Comparison of ENCODE assay signal across 2 cellular contexts in the genomic region with DNA sequence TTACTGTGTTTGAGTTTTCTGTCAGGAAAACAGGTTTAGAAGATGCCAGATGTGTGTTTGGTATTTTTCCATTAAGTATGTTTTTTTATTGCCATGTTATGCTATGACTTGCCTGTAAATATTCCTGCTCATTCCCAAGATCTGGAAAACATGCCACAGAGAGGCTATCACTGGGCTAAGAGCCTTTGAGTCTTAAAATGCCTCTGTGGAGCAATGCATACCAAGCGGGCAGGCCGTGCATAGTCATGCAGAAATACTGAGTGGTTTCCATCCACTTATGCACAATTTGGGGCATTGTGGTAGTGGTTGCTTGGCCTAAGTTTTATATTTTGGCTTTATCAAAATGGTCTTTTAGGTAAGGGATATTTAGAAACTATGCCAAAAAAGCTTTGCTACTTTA.
TF ChIP-seq lines count a peak whose summit lies in the region.

No MANE protein-coding gene starts in this region.

TF ChIP-seq in GM23338, 12 proteins besides CTCF, POLR2A, EP300 and RAD21:
- no peak for TF ChIP-seq CREB1 (CRISPR knock-in tag; IDR thresholded peaks at IDR 0.05; ENCODE audit: low read depth)
- no peak for TF ChIP-seq EZH2phosphoT487 (IDR thresholded peaks at IDR 0.05; ENCODE audit: unreplicated experiment)
- TF ChIP-seq NANOG (IDR thresholded peaks at IDR 0.05; ENCODE audit: borderline replicate concordance) = no peak
- TF ChIP-seq, protein P1, sequence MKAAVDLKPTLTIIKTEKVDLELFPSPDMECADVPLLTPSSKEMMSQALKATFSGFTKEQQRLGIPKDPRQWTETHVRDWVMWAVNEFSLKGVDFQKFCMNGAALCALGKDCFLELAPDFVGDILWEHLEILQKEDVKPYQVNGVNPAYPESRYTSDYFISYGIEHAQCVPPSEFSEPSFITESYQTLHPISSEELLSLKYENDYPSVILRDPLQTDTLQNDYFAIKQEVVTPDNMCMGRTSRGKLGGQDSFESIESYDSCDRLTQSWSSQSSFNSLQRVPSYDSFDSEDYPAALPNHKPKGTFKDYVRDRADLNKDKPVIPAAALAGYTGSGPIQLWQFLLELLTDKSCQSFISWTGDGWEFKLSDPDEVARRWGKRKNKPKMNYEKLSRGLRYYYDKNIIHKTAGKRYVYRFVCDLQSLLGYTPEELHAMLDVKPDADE (IDR thresholded peaks at IDR 0.05) = no peak
- no peak for TF ChIP-seq EZH2 (IDR thresholded peaks at IDR 0.05; ENCODE audit: low read depth, unreplicated experiment)
- no peak for TF ChIP-seq ZNF331 (CRISPR knock-in tag; IDR thresholded peaks at IDR 0.05; ENCODE audit: low read depth)
- no peak for TF ChIP-seq POLR2AphosphoS5 (IDR thresholded peaks at IDR 0.05; ENCODE audit: low read depth)
- TF ChIP-seq, protein P2, sequence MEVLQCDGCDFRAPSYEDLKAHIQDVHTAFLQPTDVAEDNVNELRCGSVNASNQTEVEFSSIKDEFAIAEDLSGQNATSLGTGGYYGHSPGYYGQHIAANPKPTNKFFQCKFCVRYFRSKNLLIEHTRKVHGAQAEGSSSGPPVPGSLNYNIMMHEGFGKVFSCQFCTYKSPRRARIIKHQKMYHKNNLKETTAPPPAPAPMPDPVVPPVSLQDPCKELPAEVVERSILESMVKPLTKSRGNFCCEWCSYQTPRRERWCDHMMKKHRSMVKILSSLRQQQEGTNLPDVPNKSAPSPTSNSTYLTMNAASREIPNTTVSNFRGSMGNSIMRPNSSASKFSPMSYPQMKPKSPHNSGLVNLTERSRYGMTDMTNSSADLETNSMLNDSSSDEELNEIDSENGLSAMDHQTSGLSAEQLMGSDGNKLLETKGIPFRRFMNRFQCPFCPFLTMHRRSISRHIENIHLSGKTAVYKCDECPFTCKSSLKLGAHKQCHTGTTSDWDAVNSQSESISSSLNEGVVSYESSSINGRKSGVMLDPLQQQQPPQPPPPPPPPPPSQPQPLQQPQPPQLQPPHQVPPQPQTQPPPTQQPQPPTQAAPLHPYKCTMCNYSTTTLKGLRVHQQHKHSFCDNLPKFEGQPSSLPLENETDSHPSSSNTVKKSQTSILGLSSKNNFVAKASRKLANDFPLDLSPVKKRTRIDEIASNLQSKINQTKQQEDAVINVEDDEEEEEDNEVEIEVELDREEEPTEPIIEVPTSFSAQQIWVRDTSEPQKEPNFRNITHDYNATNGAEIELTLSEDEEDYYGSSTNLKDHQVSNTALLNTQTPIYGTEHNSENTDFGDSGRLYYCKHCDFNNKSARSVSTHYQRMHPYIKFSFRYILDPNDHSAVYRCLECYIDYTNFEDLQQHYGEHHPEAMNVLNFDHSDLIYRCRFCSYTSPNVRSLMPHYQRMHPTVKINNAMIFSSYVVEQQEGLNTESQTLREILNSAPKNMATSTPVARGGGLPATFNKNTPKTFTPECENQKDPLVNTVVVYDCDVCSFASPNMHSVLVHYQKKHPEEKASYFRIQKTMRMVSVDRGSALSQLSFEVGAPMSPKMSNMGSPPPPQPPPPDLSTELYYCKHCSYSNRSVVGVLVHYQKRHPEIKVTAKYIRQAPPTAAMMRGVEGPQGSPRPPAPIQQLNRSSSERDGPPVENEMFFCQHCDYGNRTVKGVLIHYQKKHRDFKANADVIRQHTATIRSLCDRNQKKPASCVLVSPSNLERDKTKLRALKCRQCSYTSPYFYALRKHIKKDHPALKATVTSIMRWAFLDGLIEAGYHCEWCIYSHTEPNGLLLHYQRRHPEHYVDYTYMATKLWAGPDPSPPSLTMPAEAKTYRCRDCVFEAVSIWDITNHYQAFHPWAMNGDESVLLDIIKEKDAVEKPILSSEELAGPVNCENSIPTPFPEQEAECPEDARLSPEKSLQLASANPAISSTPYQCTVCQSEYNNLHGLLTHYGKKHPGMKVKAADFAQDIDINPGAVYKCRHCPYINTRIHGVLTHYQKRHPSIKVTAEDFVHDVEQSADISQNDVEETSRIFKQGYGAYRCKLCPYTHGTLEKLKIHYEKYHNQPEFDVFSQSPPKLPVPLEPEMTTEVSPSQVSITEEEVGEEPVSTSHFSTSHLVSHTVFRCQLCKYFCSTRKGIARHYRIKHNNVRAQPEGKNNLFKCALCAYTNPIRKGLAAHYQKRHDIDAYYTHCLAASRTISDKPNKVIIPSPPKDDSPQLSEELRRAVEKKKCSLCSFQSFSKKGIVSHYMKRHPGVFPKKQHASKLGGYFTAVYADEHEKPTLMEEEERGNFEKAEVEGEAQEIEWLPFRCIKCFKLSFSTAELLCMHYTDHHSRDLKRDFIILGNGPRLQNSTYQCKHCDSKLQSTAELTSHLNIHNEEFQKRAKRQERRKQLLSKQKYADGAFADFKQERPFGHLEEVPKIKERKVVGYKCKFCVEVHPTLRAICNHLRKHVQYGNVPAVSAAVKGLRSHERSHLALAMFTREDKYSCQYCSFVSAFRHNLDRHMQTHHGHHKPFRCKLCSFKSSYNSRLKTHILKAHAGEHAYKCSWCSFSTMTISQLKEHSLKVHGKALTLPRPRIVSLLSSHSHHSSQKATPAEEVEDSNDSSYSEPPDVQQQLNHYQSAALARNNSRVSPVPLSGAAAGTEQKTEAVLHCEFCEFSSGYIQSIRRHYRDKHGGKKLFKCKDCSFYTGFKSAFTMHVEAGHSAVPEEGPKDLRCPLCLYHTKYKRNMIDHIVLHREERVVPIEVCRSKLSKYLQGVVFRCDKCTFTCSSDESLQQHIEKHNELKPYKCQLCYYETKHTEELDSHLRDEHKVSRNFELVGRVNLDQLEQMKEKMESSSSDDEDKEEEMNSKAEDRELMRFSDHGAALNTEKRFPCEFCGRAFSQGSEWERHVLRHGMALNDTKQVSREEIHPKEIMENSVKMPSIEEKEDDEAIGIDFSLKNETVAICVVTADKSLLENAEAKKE (CRISPR knock-in tag; IDR thresholded peaks at IDR 0.05) = no peak

TF ChIP-seq in H1, 55 proteins besides CTCF, POLR2A, EP300 and RAD21:
- TF ChIP-seq HDAC6 (IDR thresholded peaks at IDR 0.05; ENCODE audit: low read depth, low read length) (no peak), KDM5A (IDR thresholded peaks at IDR 0.05; ENCODE audit: low read length) (no peak), POU5F1 (IDR thresholded peaks at IDR 0.05; ENCODE audit: low read depth, low read length) (no peak), SIN3A (conservative IDR thresholded peaks at IDR 0.05 in 1 of 2, IDR thresholded peaks at IDR 0.05 in 1 of 2; ENCODE audit: low read depth in 1 of 2, low read length in 2 of 2) (no peak), SP2 (IDR thresholded peaks at IDR 0.05; ENCODE audit: low read length) (no peak), BRCA1 (IDR thresholded peaks at IDR 0.05; ENCODE audit: low read depth, low read length) (no peak), TEAD4 (IDR thresholded peaks at IDR 0.05; ENCODE audit: low read depth, low read length) (peak; percentile 40; the same call in 1 of the 2 replicates), GABPA (IDR thresholded peaks at IDR 0.05; ENCODE audit: borderline replicate concordance, insufficient read depth, low read length) (no peak)
- TF ChIP-seq, protein P3, sequence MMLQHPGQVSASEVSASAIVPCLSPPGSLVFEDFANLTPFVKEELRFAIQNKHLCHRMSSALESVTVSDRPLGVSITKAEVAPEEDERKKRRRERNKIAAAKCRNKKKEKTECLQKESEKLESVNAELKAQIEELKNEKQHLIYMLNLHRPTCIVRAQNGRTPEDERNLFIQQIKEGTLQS (IDR thresholded peaks at IDR 0.05; ENCODE audit: insufficient read depth, low read depth, low read length) = no peak
TF ChIP-seq in H1: peak in this region for 1.
